ENCODE assay signal across 1 cellular context in the genomic region with DNA sequence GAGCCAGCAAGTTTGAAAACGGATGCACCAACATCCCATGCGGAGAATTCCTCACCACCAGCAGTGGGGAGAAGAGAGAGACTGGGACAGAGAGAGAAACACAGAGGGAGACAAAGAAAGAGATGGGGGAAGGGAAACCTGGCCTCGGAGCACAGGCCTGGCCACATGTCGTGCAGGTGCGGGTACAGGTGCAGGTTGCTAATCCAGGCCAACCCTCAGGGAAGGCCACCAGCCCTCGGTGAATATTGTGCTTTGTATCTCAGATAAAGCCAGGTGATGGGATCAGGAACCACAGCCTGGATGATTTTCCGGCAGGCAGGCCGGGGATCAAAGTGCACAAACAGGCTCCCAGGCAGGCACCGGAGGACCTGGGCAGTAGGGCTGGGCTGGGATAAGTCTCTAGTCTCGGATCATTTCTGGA.
TF ChIP-seq lines count a peak whose summit lies in the region.

No MANE protein-coding gene starts in this region.

TF ChIP-seq in HepG2, 621 proteins besides CTCF, POLR2A, EP300 and RAD21 (continued from another document and continues in another):
- TF ChIP-seq, protein P1, sequence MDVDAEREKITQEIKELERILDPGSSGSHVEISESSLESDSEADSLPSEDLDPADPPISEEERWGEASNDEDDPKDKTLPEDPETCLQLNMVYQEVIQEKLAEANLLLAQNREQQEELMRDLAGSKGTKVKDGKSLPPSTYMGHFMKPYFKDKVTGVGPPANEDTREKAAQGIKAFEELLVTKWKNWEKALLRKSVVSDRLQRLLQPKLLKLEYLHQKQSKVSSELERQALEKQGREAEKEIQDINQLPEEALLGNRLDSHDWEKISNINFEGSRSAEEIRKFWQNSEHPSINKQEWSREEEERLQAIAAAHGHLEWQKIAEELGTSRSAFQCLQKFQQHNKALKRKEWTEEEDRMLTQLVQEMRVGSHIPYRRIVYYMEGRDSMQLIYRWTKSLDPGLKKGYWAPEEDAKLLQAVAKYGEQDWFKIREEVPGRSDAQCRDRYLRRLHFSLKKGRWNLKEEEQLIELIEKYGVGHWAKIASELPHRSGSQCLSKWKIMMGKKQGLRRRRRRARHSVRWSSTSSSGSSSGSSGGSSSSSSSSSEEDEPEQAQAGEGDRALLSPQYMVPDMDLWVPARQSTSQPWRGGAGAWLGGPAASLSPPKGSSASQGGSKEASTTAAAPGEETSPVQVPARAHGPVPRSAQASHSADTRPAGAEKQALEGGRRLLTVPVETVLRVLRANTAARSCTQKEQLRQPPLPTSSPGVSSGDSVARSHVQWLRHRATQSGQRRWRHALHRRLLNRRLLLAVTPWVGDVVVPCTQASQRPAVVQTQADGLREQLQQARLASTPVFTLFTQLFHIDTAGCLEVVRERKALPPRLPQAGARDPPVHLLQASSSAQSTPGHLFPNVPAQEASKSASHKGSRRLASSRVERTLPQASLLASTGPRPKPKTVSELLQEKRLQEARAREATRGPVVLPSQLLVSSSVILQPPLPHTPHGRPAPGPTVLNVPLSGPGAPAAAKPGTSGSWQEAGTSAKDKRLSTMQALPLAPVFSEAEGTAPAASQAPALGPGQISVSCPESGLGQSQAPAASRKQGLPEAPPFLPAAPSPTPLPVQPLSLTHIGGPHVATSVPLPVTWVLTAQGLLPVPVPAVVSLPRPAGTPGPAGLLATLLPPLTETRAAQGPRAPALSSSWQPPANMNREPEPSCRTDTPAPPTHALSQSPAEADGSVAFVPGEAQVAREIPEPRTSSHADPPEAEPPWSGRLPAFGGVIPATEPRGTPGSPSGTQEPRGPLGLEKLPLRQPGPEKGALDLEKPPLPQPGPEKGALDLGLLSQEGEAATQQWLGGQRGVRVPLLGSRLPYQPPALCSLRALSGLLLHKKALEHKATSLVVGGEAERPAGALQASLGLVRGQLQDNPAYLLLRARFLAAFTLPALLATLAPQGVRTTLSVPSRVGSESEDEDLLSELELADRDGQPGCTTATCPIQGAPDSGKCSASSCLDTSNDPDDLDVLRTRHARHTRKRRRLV (CRISPR knock-in tag; IDR thresholded peaks at IDR 0.05), result no peak
- TF ChIP-seq FOXA1 (IDR thresholded peaks at IDR 0.05), result no peak
- TF ChIP-seq FOXA1 (CRISPR knock-in tag; IDR thresholded peaks at IDR 0.05), result no peak
- TF ChIP-seq PRPF4 (IDR thresholded peaks at IDR 0.05; ENCODE audit: low read depth, low read length, poor library complexity, severe bottlenecking), result no peak
- no peak for TF ChIP-seq LRRFIP1 (CRISPR knock-in tag; conservative IDR thresholded peaks at IDR 0.05)
- no peak for TF ChIP-seq ZNF530 (CRISPR knock-in tag; IDR thresholded peaks at IDR 0.05; ENCODE audit: low read depth)
- no peak for TF ChIP-seq ZNF781 (CRISPR knock-in tag; IDR thresholded peaks at IDR 0.05; ENCODE audit: borderline replicate concordance, not compliant biosample characterization)
- 0 out of 2 replicates have a peak, but pooled peaks have one; percentile 11 for TF ChIP-seq SAP130 (CRISPR knock-in tag; IDR thresholded peaks at IDR 0.05; ENCODE audit: low read depth)
- TF ChIP-seq EHMT2 (IDR thresholded peaks at IDR 0.05; ENCODE audit: borderline replicate concordance, low read depth, low read length), result no peak
- TF ChIP-seq, protein P2, sequence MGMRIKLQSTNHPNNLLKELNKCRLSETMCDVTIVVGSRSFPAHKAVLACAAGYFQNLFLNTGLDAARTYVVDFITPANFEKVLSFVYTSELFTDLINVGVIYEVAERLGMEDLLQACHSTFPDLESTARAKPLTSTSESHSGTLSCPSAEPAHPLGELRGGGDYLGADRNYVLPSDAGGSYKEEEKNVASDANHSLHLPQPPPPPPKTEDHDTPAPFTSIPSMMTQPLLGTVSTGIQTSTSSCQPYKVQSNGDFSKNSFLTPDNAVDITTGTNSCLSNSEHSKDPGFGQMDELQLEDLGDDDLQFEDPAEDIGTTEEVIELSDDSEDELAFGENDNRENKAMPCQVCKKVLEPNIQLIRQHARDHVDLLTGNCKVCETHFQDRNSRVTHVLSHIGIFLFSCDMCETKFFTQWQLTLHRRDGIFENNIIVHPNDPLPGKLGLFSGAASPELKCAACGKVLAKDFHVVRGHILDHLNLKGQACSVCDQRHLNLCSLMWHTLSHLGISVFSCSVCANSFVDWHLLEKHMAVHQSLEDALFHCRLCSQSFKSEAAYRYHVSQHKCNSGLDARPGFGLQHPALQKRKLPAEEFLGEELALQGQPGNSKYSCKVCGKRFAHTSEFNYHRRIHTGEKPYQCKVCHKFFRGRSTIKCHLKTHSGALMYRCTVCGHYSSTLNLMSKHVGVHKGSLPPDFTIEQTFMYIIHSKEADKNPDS (CRISPR knock-in tag; IDR thresholded peaks at IDR 0.05), result no peak
- no peak for TF ChIP-seq ZNF143 (CRISPR knock-in tag; IDR thresholded peaks at IDR 0.05)
- no peak for TF ChIP-seq IRF2 (CRISPR knock-in tag; IDR thresholded peaks at IDR 0.05)
- no peak for TF ChIP-seq ZNF543 (CRISPR knock-in tag; IDR thresholded peaks at IDR 0.05)
- TF ChIP-seq ZFYVE20 (CRISPR knock-in tag; IDR thresholded peaks at IDR 0.05; ENCODE audit: borderline replicate concordance, low read depth), result no peak
- TF ChIP-seq, protein P3, sequence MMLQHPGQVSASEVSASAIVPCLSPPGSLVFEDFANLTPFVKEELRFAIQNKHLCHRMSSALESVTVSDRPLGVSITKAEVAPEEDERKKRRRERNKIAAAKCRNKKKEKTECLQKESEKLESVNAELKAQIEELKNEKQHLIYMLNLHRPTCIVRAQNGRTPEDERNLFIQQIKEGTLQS (CRISPR knock-in tag; IDR thresholded peaks at IDR 0.05), result 0 out of 2 replicates have a peak, but pooled peaks have one; percentile 14
- 0 out of 2 replicates have a peak, but pooled peaks have one; percentile 50 for TF ChIP-seq NRL (CRISPR knock-in tag; IDR thresholded peaks at IDR 0.05; ENCODE audit: borderline replicate concordance)
- TF ChIP-seq NR3C1 (CRISPR knock-in tag; IDR thresholded peaks at IDR 0.05), result no peak
- no peak for TF ChIP-seq NCOA5 (CRISPR knock-in tag; IDR thresholded peaks at IDR 0.05)
- TF ChIP-seq HDAC1 (CRISPR knock-in tag; IDR thresholded peaks at IDR 0.05), result no peak
- TF ChIP-seq XRCC5 (optimal IDR thresholded peaks at IDR 0.05; ENCODE audit: low read length), result no peak
- TF ChIP-seq ZNF232 (CRISPR knock-in tag; IDR thresholded peaks at IDR 0.05; ENCODE audit: borderline replicate concordance), result no peak
- TF ChIP-seq ZNF558 (CRISPR knock-in tag; IDR thresholded peaks at IDR 0.05; ENCODE audit: borderline replicate concordance), result no peak
- TF ChIP-seq PAX8 (CRISPR knock-in tag; IDR thresholded peaks at IDR 0.05; ENCODE audit: borderline replicate concordance), result no peak
- TF ChIP-seq, protein P4, sequence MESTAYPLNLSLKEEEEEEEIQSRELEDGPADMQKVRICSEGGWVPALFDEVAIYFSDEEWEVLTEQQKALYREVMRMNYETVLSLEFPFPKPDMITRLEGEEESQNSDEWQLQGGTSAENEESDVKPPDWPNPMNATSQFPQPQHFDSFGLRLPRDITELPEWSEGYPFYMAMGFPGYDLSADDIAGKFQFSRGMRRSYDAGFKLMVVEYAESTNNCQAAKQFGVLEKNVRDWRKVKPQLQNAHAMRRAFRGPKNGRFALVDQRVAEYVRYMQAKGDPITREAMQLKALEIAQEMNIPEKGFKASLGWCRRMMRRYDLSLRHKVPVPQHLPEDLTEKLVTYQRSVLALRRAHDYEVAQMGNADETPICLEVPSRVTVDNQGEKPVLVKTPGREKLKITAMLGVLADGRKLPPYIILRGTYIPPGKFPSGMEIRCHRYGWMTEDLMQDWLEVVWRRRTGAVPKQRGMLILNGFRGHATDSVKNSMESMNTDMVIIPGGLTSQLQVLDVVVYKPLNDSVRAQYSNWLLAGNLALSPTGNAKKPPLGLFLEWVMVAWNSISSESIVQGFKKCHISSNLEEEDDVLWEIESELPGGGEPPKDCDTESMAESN (CRISPR knock-in tag; conservative IDR thresholded peaks at IDR 0.05), result 0 out of 2 replicates have a peak, but pooled peaks have one; percentile 31
- TF ChIP-seq, protein P5, sequence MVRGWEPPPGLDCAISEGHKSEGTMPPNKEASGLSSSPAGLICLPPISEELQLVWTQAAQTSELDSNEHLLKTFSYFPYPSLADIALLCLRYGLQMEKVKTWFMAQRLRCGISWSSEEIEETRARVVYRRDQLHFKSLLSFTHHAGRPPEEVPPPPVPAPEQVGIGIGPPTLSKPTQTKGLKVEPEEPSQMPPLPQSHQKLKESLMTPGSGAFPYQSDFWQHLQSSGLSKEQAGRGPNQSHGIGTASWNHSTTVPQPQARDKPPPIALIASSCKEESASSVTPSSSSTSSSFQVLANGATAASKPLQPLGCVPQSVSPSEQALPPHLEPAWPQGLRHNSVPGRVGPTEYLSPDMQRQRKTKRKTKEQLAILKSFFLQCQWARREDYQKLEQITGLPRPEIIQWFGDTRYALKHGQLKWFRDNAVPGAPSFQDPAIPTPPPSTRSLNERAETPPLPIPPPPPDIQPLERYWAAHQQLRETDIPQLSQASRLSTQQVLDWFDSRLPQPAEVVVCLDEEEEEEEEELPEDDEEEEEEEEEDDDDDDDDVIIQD (CRISPR knock-in tag; IDR thresholded peaks at IDR 0.05; ENCODE audit: low read depth), result no peak
- no peak for TF ChIP-seq RFX1 (IDR thresholded peaks at IDR 0.05)
- no peak for TF ChIP-seq ZNF788 (CRISPR knock-in tag; IDR thresholded peaks at IDR 0.05; ENCODE audit: borderline replicate concordance)
- TF ChIP-seq, protein P6, sequence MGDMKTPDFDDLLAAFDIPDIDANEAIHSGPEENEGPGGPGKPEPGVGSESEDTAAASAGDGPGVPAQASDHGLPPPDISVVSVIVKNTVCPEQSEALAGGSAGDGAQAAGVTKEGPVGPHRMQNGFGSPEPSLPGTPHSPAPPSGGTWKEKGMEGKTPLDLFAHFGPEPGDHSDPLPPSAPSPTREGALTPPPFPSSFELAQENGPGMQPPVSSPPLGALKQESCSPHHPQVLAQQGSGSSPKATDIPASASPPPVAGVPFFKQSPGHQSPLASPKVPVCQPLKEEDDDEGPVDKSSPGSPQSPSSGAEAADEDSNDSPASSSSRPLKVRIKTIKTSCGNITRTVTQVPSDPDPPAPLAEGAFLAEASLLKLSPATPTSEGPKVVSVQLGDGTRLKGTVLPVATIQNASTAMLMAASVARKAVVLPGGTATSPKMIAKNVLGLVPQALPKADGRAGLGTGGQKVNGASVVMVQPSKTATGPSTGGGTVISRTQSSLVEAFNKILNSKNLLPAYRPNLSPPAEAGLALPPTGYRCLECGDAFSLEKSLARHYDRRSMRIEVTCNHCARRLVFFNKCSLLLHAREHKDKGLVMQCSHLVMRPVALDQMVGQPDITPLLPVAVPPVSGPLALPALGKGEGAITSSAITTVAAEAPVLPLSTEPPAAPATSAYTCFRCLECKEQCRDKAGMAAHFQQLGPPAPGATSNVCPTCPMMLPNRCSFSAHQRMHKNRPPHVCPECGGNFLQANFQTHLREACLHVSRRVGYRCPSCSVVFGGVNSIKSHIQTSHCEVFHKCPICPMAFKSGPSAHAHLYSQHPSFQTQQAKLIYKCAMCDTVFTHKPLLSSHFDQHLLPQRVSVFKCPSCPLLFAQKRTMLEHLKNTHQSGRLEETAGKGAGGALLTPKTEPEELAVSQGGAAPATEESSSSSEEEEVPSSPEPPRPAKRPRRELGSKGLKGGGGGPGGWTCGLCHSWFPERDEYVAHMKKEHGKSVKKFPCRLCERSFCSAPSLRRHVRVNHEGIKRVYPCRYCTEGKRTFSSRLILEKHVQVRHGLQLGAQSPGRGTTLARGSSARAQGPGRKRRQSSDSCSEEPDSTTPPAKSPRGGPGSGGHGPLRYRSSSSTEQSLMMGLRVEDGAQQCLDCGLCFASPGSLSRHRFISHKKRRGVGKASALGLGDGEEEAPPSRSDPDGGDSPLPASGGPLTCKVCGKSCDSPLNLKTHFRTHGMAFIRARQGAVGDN (CRISPR knock-in tag; IDR thresholded peaks at IDR 0.05), result peak; percentile 51
- TF ChIP-seq ATAD3A (CRISPR knock-in tag; IDR thresholded peaks at IDR 0.05), result no peak
- TF ChIP-seq, protein P7, sequence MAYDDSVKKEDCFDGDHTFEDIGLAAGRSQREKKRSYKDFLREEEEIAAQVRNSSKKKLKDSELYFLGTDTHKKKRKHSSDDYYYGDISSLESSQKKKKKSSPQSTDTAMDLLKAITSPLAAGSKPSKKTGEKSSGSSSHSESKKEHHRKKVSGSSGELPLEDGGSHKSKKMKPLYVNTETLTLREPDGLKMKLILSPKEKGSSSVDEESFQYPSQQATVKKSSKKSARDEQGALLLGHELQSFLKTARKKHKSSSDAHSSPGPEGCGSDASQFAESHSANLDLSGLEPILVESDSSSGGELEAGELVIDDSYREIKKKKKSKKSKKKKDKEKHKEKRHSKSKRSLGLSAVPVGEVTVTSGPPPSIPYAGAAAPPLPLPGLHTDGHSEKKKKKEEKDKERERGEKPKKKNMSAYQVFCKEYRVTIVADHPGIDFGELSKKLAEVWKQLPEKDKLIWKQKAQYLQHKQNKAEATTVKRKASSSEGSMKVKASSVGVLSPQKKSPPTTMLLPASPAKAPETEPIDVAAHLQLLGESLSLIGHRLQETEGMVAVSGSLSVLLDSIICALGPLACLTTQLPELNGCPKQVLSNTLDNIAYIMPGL (CRISPR knock-in tag; IDR thresholded peaks at IDR 0.05; ENCODE audit: borderline replicate concordance in 1 of 2, low read depth in 1 of 2), result no peak
- TF ChIP-seq HDAC6 (IDR thresholded peaks at IDR 0.05; ENCODE audit: low read depth, low read length), result no peak
- no peak for TF ChIP-seq TRIM24 (CRISPR knock-in tag; IDR thresholded peaks at IDR 0.05)
- TF ChIP-seq TCF7L2 (IDR thresholded peaks at IDR 0.05; ENCODE audit: low read depth, low read length), result no peak
- TF ChIP-seq ZFX (CRISPR knock-in tag; IDR thresholded peaks at IDR 0.05; ENCODE audit: low read depth), result peak; percentile 77
- TF ChIP-seq ZNF724P (CRISPR knock-in tag; IDR thresholded peaks at IDR 0.05; ENCODE audit: borderline replicate concordance), result no peak
- TF ChIP-seq ELF3 (CRISPR knock-in tag; IDR thresholded peaks at IDR 0.05), result 0 out of 2 replicates have a peak, but pooled peaks have one; percentile 29
- no peak for TF ChIP-seq SETDB1 (CRISPR knock-in tag; IDR thresholded peaks at IDR 0.05; ENCODE audit: borderline replicate concordance)
- TF ChIP-seq MLLT10 (CRISPR knock-in tag; IDR thresholded peaks at IDR 0.05), result no peak
- TF ChIP-seq ZNF282 (IDR thresholded peaks at IDR 0.05; ENCODE audit: partially characterized antibody), result no peak
- TF ChIP-seq BATF2 (CRISPR knock-in tag; IDR thresholded peaks at IDR 0.05), result no peak
- TF ChIP-seq CHD2 (IDR thresholded peaks at IDR 0.05; ENCODE audit: low read depth, low read length), result no peak
